24 cellular contexts compared by ENCODE assay signal in genomic region chr22:29758068-29758622, GRCh38. TPM values are rescaled to one million over a fixed set of nuclear protein-coding genes. Genes with fewer than 3 reads are reported as not detected.
"Had no signal": no experiment of that assay in that cellular context is flagged by ENCODE, and none has a peak within 500 bp of the region (broad histone marks: within the 10 kb centered on the region; RNA-seq: fewer than 3 reads in every experiment).

No MANE protein-coding gene starts in this region.

- H3K4me1 ChIP-seq: breast epithelium had no signal

- H3K27ac ChIP-seq: breast epithelium had no signal

- ATAC-seq: activated T-helper 17 cell treated with anti-CD3 and anti-CD28 coated beads, Interleukin-2, amount 50 U/mL, for 72 hours; PC-3; T-helper 17 cell had no signal

- H3K36me3 ChIP-seq: breast epithelium had no signal

- H3K4me1 Mint-ChIP-seq: activated CD4-positive, alpha-beta memory T cell treated with anti-CD3 and anti-CD28 coated beads, Interleukin-2, amount 10 ng/mL, durations not matched to agents 7 days and 5 days; activated naive CD4-positive, alpha-beta T cell treated with anti-CD3 and anti-CD28 coated beads, Interleukin-2, amount 10 ng/mL, durations not matched to agents 7 days and 5 days; activated naive CD8-positive, alpha-beta T cell treated with anti-CD3 and anti-CD28 coated beads for 36 hours; activated T-helper 17 cell treated with anti-CD3 and anti-CD28 coated beads, Interleukin-2, amount 50 U/mL, for 72 hours; central memory CD8-positive, alpha-beta T cell had no signal

- H3K27ac Mint-ChIP-seq: activated B cell treated with CpG ODN at 0.5 μM for 24 hours; activated CD4-positive, alpha-beta memory T cell treated with anti-CD3 and anti-CD28 coated beads, Interleukin-2, amount 10 ng/mL, durations not matched to agents 7 days and 5 days; activated naive CD4-positive, alpha-beta T cell treated with anti-CD3 and anti-CD28 coated beads, Interleukin-2, amount 10 ng/mL, durations not matched to agents 7 days and 5 days; activated naive CD8-positive, alpha-beta T cell treated with anti-CD3 and anti-CD28 coated beads for 36 hours; activated T-helper 17 cell treated with anti-CD3 and anti-CD28 coated beads, Interleukin-2, amount 50 U/mL, for 72 hours; T-helper 17 cell had no signal

- H3K9me3 ChIP-seq: breast epithelium had no signal

- H3K36me3 Mint-ChIP-seq: activated naive CD4-positive, alpha-beta T cell treated with anti-CD3 and anti-CD28 coated beads, Interleukin-2, amount 10 ng/mL, durations not matched to agents 7 days and 5 days; activated naive CD8-positive, alpha-beta T cell treated with anti-CD3 and anti-CD28 coated beads for 36 hours had no signal

- H3K27me3 ChIP-seq: breast epithelium had no signal

- DNase-seq: activated B cell treated with CpG ODN at 0.5 μM for 24 hours; activated CD4-positive, alpha-beta memory T cell treated with anti-CD3 and anti-CD28 coated beads, Interleukin-2, amount 10 ng/mL, durations not matched to agents 7 days and 5 days; activated CD4-positive, alpha-beta T cell treated with anti-CD3 and anti-CD28 coated beads, Interleukin-2, amount 50 U/mL, for 1 hour; activated gamma-delta T cell; activated naive CD4-positive, alpha-beta T cell treated with anti-CD3 and anti-CD28 coated beads, Interleukin-2, amount 10 ng/mL, durations not matched to agents 7 days and 5 days; activated naive CD8-positive, alpha-beta T cell treated with anti-CD3 and anti-CD28 coated beads for 36 hours; activated T-cell treated with anti-CD3 and anti-CD28 coated beads for 4 hours; activated T-cell treated with anti-CD3 and anti-CD28 coated beads, Interleukin-2, amount 50 U/mL, for 48 hours; Karpas-422; MM.1S; NCI-H1105 treated with DMSO at 0.1 percent for 48 hours; NCI-H1436 treated with DMSO at 0.1 percent for 48 hours; NCI-H187; NCI-H2081; NCI-H510A treated with DMSO at 0.1 percent for 48 hours; PC-3; SHP77 treated with DMSO at 0.1 percent for 48 hours; T-helper 17 cell; T-helper 9 cell had no signal

- H3K4me3 Mint-ChIP-seq: activated B cell treated with CpG ODN at 0.5 μM for 24 hours; activated CD4-positive, alpha-beta memory T cell treated with anti-CD3 and anti-CD28 coated beads, Interleukin-2, amount 10 ng/mL, durations not matched to agents 7 days and 5 days; activated naive CD4-positive, alpha-beta T cell treated with anti-CD3 and anti-CD28 coated beads, Interleukin-2, amount 10 ng/mL, durations not matched to agents 7 days and 5 days; activated naive CD8-positive, alpha-beta T cell treated with anti-CD3 and anti-CD28 coated beads for 36 hours; activated T-helper 17 cell treated with anti-CD3 and anti-CD28 coated beads, Interleukin-2, amount 50 U/mL, for 72 hours; central memory CD8-positive, alpha-beta T cell; T-helper 17 cell had no signal

- H3K9me3 Mint-ChIP-seq: activated B cell treated with CpG ODN at 0.5 μM for 24 hours; activated CD4-positive, alpha-beta memory T cell treated with anti-CD3 and anti-CD28 coated beads, Interleukin-2, amount 10 ng/mL, durations not matched to agents 7 days and 5 days; activated naive CD4-positive, alpha-beta T cell treated with anti-CD3 and anti-CD28 coated beads, Interleukin-2, amount 10 ng/mL, durations not matched to agents 7 days and 5 days; activated naive CD8-positive, alpha-beta T cell treated with anti-CD3 and anti-CD28 coated beads for 36 hours; activated T-helper 17 cell treated with anti-CD3 and anti-CD28 coated beads, Interleukin-2, amount 50 U/mL, for 72 hours; central memory CD8-positive, alpha-beta T cell had no signal

- H3K4me3 ChIP-seq: breast epithelium had no signal

- H3K27me3 Mint-ChIP-seq: activated B cell treated with CpG ODN at 0.5 μM for 24 hours; activated CD4-positive, alpha-beta memory T cell treated with anti-CD3 and anti-CD28 coated beads, Interleukin-2, amount 10 ng/mL, durations not matched to agents 7 days and 5 days; activated naive CD4-positive, alpha-beta T cell treated with anti-CD3 and anti-CD28 coated beads, Interleukin-2, amount 10 ng/mL, durations not matched to agents 7 days and 5 days; activated naive CD8-positive, alpha-beta T cell treated with anti-CD3 and anti-CD28 coated beads for 36 hours; activated T-helper 17 cell treated with anti-CD3 and anti-CD28 coated beads, Interleukin-2, amount 50 U/mL, for 72 hours; central memory CD8-positive, alpha-beta T cell; T-helper 17 cell had no signal

RNA-seq across cellular contexts. Expression of gene CABP7, which starts 38.3 kb away (rescaled TPM):
- total RNA-seq: activated CD8-positive, alpha-beta memory T cell treated with anti-CD3 and anti-CD28 coated beads for 36 hours; breast epithelium; SK-MEL-5 had no signal
